9 cellular contexts compared by ENCODE assay signal in the genomic region with DNA sequence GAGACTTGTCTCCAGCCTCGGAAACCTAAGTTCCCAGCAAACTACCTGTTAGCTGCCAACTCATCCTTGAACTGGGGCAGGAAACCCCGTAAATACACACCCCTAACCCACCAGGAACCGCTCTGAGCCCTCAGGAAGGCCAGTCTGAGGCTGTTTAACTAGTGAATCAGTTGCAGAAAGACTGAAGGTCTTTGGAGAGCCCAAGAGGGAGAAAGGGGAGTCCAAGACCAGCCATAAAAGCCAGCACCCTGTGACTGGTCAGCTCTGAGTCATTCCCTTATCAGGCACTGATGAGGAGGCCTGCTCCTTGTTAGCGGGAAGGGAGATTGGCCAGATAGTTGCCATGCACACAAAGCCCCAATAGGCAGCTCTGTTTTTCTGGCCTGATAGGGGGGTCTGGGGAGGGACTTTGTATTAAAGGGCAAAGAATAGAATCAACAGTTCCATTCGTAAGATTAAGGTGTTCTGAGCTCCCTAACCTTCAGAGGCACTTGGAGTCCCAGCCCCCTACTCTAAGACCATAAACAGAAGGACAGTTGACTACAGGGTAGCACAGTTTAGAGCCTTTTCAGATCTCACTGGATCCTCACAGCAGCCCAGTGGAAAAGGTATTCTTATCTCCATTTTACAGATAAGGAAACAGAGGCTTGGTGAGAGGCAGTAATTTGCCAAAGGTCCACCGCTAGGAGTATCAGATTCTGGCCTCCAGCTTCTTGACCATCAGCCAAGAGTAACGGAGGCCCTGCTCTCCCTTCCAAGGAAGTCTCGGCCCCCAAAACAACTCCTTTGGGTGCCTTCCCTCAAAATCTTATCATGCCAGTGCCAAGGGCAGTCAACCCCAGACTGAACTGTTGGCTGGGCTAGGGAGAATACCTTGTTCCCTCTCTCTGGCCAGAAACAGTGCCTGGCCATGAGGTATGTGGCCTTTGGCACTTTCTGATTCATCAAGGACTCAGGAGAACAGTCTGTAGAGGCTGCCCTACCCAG. TPM values are rescaled to one million over a fixed set of nuclear protein-coding genes. Genes with fewer than 3 reads are reported as not detected.
DNase-seq lines count a peak whose midpoint lies in the region; ATAC-seq and TF ChIP-seq lines count a peak whose summit lies in the region.
"Had no signal": no experiment of that assay in that cellular context is flagged by ENCODE, and none has a peak within 500 bp of the region (broad histone marks: within the 10 kb centered on the region; RNA-seq: fewer than 3 reads in every experiment).

No MANE protein-coding gene starts in this region.

- peak overlapping the region; percentile 78 for H3K4me2 ChIP-seq in hepatocyte

- H3K4me3 ChIP-seq in hepatocyte (no peak overlapping the region), thoracic aorta (no peak overlapping the region)

- H3K4me1 ChIP-seq in hepatocyte (ENCODE audit: insufficient read depth) (peaks cover 27% of the 10 kb centered on the region), thoracic aorta (ENCODE audit: control insufficient read depth in 1 of 2, low read depth in 2 of 2) (peaks cover 14 to 35% of the 10 kb centered on the region in 2 donors)

- H2AFZ ChIP-seq in hepatocyte, result no peak overlapping the region

- H3K27me3 ChIP-seq in hepatocyte (no peaks in the 10 kb centered on the region), thoracic aorta (replicated peaks; ENCODE audit: insufficient read depth) (no peaks in the 10 kb centered on the region)

- 43% methylated on average over 8 of the region's 8 CpGs for WGBS in hepatocyte (ENCODE audit: low lambda C conversion rate, missing lambda C conversion rate)

- H3K36me3 ChIP-seq in hepatocyte (replicated peaks; ENCODE audit: insufficient read depth, low read depth) (no peaks in the 10 kb centered on the region), thoracic aorta (no peaks in the 10 kb centered on the region)

- DNase-seq in HCEC 1CT (peak; percentile 70), T1000 (lab: John Stamatoyannopoulos, UW) (peak; percentile 83), hepatocyte (ENCODE audit: low spot score) (peak; percentile 91), thoracic aorta (ENCODE audit: low spot score) (peak; percentile 28), activated T-cell treated with anti-CD3 and anti-CD28 coated beads for 4 hours (no peak)
- no peak for DNase-seq in activated CD8-positive, alpha-beta memory T cell treated with anti-CD3 and anti-CD28 coated beads, Interleukin-2, amount 50 U/mL, for 48 hours
- DNase-seq: stimulated activated CD4-positive, alpha-beta T cell treated with anti-CD3 and anti-CD28 coated beads, Interleukin-4, amount 100 ng/mL, for 24 hours had no signal

- peaks cover 19% of the 10 kb centered on the region for H4K20me1 ChIP-seq in hepatocyte (ENCODE audit: insufficient read depth, poor library complexity, severe bottlenecking)

- no peaks in the 10 kb centered on the region for H3K9me3 ChIP-seq in hepatocyte (ENCODE audit: low read depth)
- no peaks in the 10 kb centered on the region for H3K9me3 ChIP-seq in thoracic aorta

- TF ChIP-seq CTCF in hepatocyte (IDR thresholded peaks at IDR 0.05; ENCODE audit: poor library complexity) (no peak), thoracic aorta (IDR thresholded peaks at IDR 0.05) (no peak)

- H3K9me2 ChIP-seq in hepatocyte (replicated peaks; ENCODE audit: insufficient read depth), result no peaks in the 10 kb centered on the region

- H3K27ac ChIP-seq in hepatocyte, result peak overlapping the region; percentile 92
- peak overlapping the region in 1 of 2 donors; percentile 55 for H3K27ac ChIP-seq in thoracic aorta

- no peak for ATAC-seq in thoracic aorta (ENCODE audit: insufficient number of reproducible peaks, low FRiP score, low read depth)
- ATAC-seq in GM18867 (IDR thresholded peaks at IDR 0.05; ENCODE audit: unreplicated experiment), result no peak
- ATAC-seq in HG02840 (IDR thresholded peaks at IDR 0.05; ENCODE audit: low FRiP score, unreplicated experiment), result no peak

- peaks cover 21% of the 10 kb centered on the region for H3K79me2 ChIP-seq in hepatocyte

RNA-seq across cellular contexts. Expression of gene KRT19, which starts 2.2 kb away (rescaled TPM):
- total RNA-seq in hepatocyte, result 623 and 817 TPM in 2 replicates
- 1,343 and 1,722 TPM in 2 replicates for polyA plus RNA-seq in hepatocyte
- 10 to 100 TPM in 1 of 2 donors, 1 to 10 TPM in 1; 2.4 to 66.8 TPM for total RNA-seq in thoracic aorta

RNA-seq across cellular contexts. Expression of gene KRT15, which starts 11.7 kb away (rescaled TPM):
- total RNA-seq in hepatocyte, result 6.2 and 6.8 TPM in 2 replicates
- polyA plus RNA-seq in hepatocyte, result 8.2 and 10.6 TPM in 2 replicates
- total RNA-seq in thoracic aorta, result under 1 TPM in 1 of 2 donors, not detected in 1; 0.68 TPM

RNA-seq across cellular contexts. Expression of gene KRT13, which starts 24.9 kb away (rescaled TPM):
- 5.3 and 8.1 TPM in 2 replicates for total RNA-seq in hepatocyte
- 15.1 and 24.8 TPM in 2 replicates for polyA plus RNA-seq in hepatocyte
- 1 to 10 TPM in 1 of 2 donors, not detected in 1; 1.4 TPM for total RNA-seq in thoracic aorta

RNA-seq across cellular contexts. Expression of gene KRT36, which starts 40.6 kb away (rescaled TPM):
- total RNA-seq in hepatocyte (not detected in 2 replicates), thoracic aorta (not detected)
- polyA plus RNA-seq in hepatocyte, result not detected in 2 replicates

RNA-seq across cellular contexts. Expression of gene KRT9, which starts 41.5 kb away (rescaled TPM):
- total RNA-seq in hepatocyte (not detected in 2 replicates), thoracic aorta (under 1 TPM in 1 of 2 donors, not detected in 1; 0.42 TPM)
- not detected in 2 replicates for polyA plus RNA-seq in hepatocyte

Comparison
In these comparisons a context has a peak if more than half of its experiments do, and no peak if none do; other contexts are left out.
1. DNase-seq: peak in HCEC 1CT (single experiment), T1000 (single experiment), hepatocyte (single experiment) and thoracic aorta (single experiment); none in activated CD8-positive, alpha-beta memory T cell treated with anti-CD3 and anti-CD28 coated beads, Interleukin-2, amount 50 U/mL, for 48 hours (single experiment) and activated T-cell treated with anti-CD3 and anti-CD28 coated beads for 4 hours (single experiment).